ENCODE assay signal across 11 cellular contexts in the genomic region with DNA sequence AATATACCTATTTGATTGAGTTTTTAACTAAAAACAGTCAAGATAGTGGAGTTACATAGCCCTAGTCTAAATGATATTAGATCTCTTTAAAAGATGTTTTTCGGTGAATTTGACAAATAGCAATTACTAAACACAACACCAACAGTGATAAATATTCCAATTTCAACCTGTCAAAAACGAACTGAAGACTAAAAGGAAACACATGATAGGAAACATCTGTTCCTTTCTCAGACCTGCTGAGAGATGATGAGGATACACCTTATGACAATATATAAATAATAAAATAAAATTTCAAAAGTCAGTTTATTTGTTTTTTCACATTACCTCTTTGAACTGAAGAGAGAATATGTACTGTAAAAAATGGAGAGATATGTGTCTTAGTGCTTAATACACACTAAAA.
"Had no signal": no experiment of that assay in that cellular context is flagged by ENCODE, and none has a peak within 500 bp of the region (broad histone marks: within the 10 kb centered on the region; RNA-seq: fewer than 3 reads in every experiment).

No MANE protein-coding gene starts in this region.

- H3K36me3 Mint-ChIP-seq: IgD-negative memory B cell had no signal

- H3K4me2 ChIP-seq: GM23338, KMS-11 had no signal

- H3K4me3 Mint-ChIP-seq: GM23338, H9, HFFc6, IgD-negative memory B cell had no signal

- DNase-seq: H9, HCEC 1CT, HFFc6, KBM-7 had no signal

- ATAC-seq: GM23338, HepG2 had no signal

- H3K9ac ChIP-seq: KMS-11 had no signal

- FAIRE-seq: H1, H54, HepG2 had no signal

- H3K27ac Mint-ChIP-seq: GM23338, HFFc6, IgD-negative memory B cell had no signal

- H3K4me1 Mint-ChIP-seq: GM23338, H9, IgD-negative memory B cell had no signal

- H3K4me3 ChIP-seq: GM23338 had no signal

- H3K27me3 Mint-ChIP-seq: IgD-negative memory B cell had no signal

- H3K27ac ChIP-seq: HL-60, KMS-11 had no signal

- H3K9me3 Mint-ChIP-seq: GM23338, HFFc6 had no signal
